8 cellular contexts compared by ENCODE assay signal in genomic region chr4:74206088-74206826, GRCh38. TPM values are rescaled to one million over a fixed set of nuclear protein-coding genes. Genes with fewer than 3 reads are reported as not detected.
A peak's percentile ranks its signal among the peaks of the same experiment; 100 is the strongest.
DNase-seq lines count a peak whose midpoint lies in the region; ATAC-seq lines count a peak whose summit lies in the region.

No MANE protein-coding gene starts in this region.

- H3K79me1 ChIP-seq in mesenchymal stem cell (replicated peaks; ENCODE audit: low read length, poor library complexity, severe bottlenecking) = no peaks in the 10 kb centered on the region

- H3K27me3 Mint-ChIP-seq in T-helper 2 cell treated with Interferon-gamma antibody and Interleukin-4, amounts not matched to agents 5 μg/mL and 100 μg/mL, for 36 hours (ENCODE audit: low read depth) = no peaks in the 10 kb centered on the region

- no peak overlapping the region for H2BK12ac ChIP-seq in mesenchymal stem cell (ENCODE audit: low read length in 2 of 2)

- no peak overlapping the region for H4K8ac ChIP-seq in mesenchymal stem cell (ENCODE audit: low read length)

- no peak overlapping the region for H3K4ac ChIP-seq in mesenchymal stem cell (ENCODE audit: low read depth in 1 of 2, low read length in 2 of 2)

- no peaks in the 10 kb centered on the region for H3K27me3 ChIP-seq in SJSA1 (replicated peaks)
- H3K27me3 ChIP-seq in mesenchymal stem cell (ENCODE audit: control insufficient read depth in 1 of 2, insufficient read depth in 1 of 2, low read length in 2 of 2) = no peaks in the 10 kb centered on the region

- peaks cover 44% of the 10 kb centered on the region for H3K4me1 ChIP-seq in SJSA1 (replicated peaks)
- H3K4me1 ChIP-seq in mesenchymal stem cell (ENCODE audit: control insufficient read depth, insufficient read depth, low read depth, low read length) = peaks cover 4% of the 10 kb centered on the region

- H3K14ac ChIP-seq in mesenchymal stem cell (ENCODE audit: low read length in 2 of 2) = no peak overlapping the region

- no peak overlapping the region for H2BK120ac ChIP-seq in mesenchymal stem cell (ENCODE audit: low read depth, low read length)

- peak; percentile 87 for ATAC-seq in HG02885 (IDR thresholded peaks at IDR 0.05; ENCODE audit: poor library complexity, unreplicated experiment)

- H3K4me2 ChIP-seq in mesenchymal stem cell (ENCODE audit: low read length, poor library complexity, severe bottlenecking) = no peak overlapping the region

- H3K4me3 Mint-ChIP-seq in T-helper 2 cell treated with Interferon-gamma antibody and Interleukin-4, amounts not matched to agents 5 μg/mL and 100 μg/mL, for 36 hours = peak overlapping the region; percentile 39

- no peak overlapping the region for H2BK5ac ChIP-seq in mesenchymal stem cell (ENCODE audit: low read depth, low read length, poor library complexity, severe bottlenecking)

- H3K23ac ChIP-seq in mesenchymal stem cell (ENCODE audit: low read length in 2 of 2) = no peak overlapping the region

- peak overlapping the region; percentile 71 for H3K27ac Mint-ChIP-seq in T-helper 2 cell treated with Interferon-gamma antibody and Interleukin-4, amounts not matched to agents 5 μg/mL and 100 μg/mL, for 36 hours

- intact Hi-C loops in head of caudate nucleus (cut with DNase I) = no loop called here

- H3K18ac ChIP-seq in mesenchymal stem cell (ENCODE audit: low read depth in 1 of 2, low read length in 2 of 2) = no peak overlapping the region

- H3K9me3 Mint-ChIP-seq in T-helper 2 cell treated with Interferon-gamma antibody and Interleukin-4, amounts not matched to agents 5 μg/mL and 100 μg/mL, for 36 hours = no peaks in the 10 kb centered on the region

- H3K4me3 ChIP-seq in SJSA1 (no peak overlapping the region), mesenchymal stem cell (ENCODE audit: insufficient read depth in 1 of 2, low read depth in 1 of 2, low read length in 2 of 2) (peak overlapping the region in 1 of 2 experiments; percentile 49)

- H2BK15ac ChIP-seq in mesenchymal stem cell (ENCODE audit: low read depth, poor library complexity, severe bottlenecking) = no peak overlapping the region

- H3K27ac ChIP-seq in SJSA1 (peak overlapping the region; percentile 68), mesenchymal stem cell (ENCODE audit: low read length, poor library complexity, severe bottlenecking) (peak overlapping the region; percentile 41)

- DNase-seq in T-helper 2 cell treated with Interferon-gamma antibody and Interleukin-4, amounts not matched to agents 5 μg/mL and 100 μg/mL, for 36 hours (ENCODE audit: low spot score) = no peak
- no peak for DNase-seq in T-helper 2 cell
- DNase-seq in SJSA1 (ENCODE audit: low read depth in 1 of 2, low spot score in 2 of 2) = peak; percentile 62 to 66
- DNase-seq in mesenchymal stem cell = peak; percentile 63
- no peak for DNase-seq in head of caudate nucleus
- no peak for DNase-seq in effector CD4-positive, alpha-beta T cell
- DNase-seq in GM19240 (ENCODE audit: insufficient read length, low spot score) = no peak

- H3K9me3 ChIP-seq in SJSA1 (replicated peaks) (no peaks in the 10 kb centered on the region), mesenchymal stem cell (ENCODE audit: control insufficient read depth, low read length) (no peaks in the 10 kb centered on the region)

- 26% methylated on average over 3 of the region's 3 CpGs for WGBS in mesenchymal stem cell

- H3K36me3 Mint-ChIP-seq in T-helper 2 cell treated with Interferon-gamma antibody and Interleukin-4, amounts not matched to agents 5 μg/mL and 100 μg/mL, for 36 hours (ENCODE audit: low read depth) = peaks cover 7% of the 10 kb centered on the region

- no peak overlapping the region for H4K91ac ChIP-seq in mesenchymal stem cell (ENCODE audit: low read length)

- H3K36me3 ChIP-seq in SJSA1 = no peaks in the 10 kb centered on the region
- H3K36me3 ChIP-seq in mesenchymal stem cell (ENCODE audit: control insufficient read depth in 1 of 2, insufficient read depth in 2 of 2, low read depth in 1 of 2, low read length in 2 of 2) = no peaks in the 10 kb centered on the region

- peak overlapping the region; percentile 80 for H3K9ac ChIP-seq in mesenchymal stem cell (ENCODE audit: low read length)

- H2AK5ac ChIP-seq in mesenchymal stem cell (ENCODE audit: low read length, severe bottlenecking) = no peak overlapping the region

- H2AFZ ChIP-seq in mesenchymal stem cell (ENCODE audit: low read depth, low read length) = no peak overlapping the region

- H3K4me1 Mint-ChIP-seq in T-helper 2 cell treated with Interferon-gamma antibody and Interleukin-4, amounts not matched to agents 5 μg/mL and 100 μg/mL, for 36 hours (ENCODE audit: low read depth) = peaks cover 8% of the 10 kb centered on the region

RNA-seq across cellular contexts. Expression of gene MTHFD2L, which starts 48.3 kb away (rescaled TPM):
- 3.8 and 8.4 TPM in 2 replicates for total RNA-seq in SJSA1 (2014; rRNA removed; shearing (Covaris generic))
- 6.0 TPM for polyA plus RNA-seq in mesenchymal stem cell (2013, experiment 1 of 2)
- 6.5 TPM for polyA plus RNA-seq in mesenchymal stem cell (2013, experiment 2 of 2)

Comparison
In these comparisons a context has a peak if more than half of its experiments do, and no peak if none do; other contexts are left out.
1. DNase-seq: peak in SJSA1 (2 of 2) and mesenchymal stem cell (single experiment); none in T-helper 2 cell treated with Interferon-gamma antibody and Interleukin-4, amounts not matched to agents 5 μg/mL and 100 μg/mL, for 36 hours (single experiment), T-helper 2 cell (0 of 5), head of caudate nucleus (0 of 42), effector CD4-positive, alpha-beta T cell (single experiment) and GM19240 (single experiment).